ENCODE assay signal across 23 cellular contexts in the genomic region with DNA sequence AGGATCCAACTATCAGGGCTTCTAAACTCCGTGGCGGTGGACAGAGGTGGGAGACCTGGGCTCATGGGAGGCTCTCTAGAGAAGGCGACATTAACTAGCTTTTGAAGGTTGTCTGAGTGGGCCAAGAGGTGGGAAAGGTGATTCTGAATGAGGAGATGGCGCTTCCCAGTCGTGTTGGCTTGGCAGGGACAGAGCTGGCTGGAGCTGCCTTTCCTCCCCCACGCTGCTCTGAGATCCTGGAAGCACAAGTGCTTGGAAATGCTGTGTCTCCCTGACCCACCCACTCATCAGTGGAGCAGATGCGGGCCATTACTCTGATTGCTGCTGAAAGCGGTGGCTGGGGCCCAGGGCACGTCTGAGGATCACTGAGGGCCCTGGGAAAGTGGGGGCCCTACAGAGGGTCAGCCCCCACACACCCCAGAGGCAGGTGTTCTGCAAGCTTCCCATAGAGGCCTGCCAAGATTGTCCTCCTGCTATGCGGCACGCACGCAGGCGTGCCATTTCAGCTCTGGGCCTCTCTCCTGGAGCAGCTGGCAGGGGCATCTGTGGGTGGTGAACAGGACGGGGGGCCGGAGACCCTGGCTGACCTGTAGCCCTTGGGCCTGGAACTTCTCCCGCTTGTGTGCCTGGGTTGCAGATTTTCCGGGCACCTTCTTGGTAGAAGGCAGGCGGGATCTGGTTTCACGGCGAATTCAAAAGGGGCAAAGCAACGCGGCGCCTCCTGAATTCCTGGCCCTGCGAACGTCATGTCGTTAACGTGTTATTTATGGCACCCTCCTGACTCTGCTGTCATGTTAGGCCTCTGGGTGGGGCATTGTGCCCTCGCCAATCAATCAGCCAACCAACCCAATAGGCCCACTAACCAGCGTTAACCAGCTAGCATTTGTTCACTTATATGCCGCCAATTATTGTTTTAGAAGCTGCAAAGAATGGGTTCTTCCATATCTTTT.
DNase-seq lines count a peak whose midpoint lies in the region; ATAC-seq lines count a peak whose summit lies in the region.
"Had no signal": no experiment of that assay in that cellular context is flagged by ENCODE, and none has a peak within 500 bp of the region (broad histone marks: within the 10 kb centered on the region; RNA-seq: fewer than 3 reads in every experiment).

No MANE protein-coding gene starts in this region.

- H3K4ac ChIP-seq in trophoblast cell (ENCODE audit: low read depth, low read length): no peak overlapping the region

- peaks cover 6% of the 10 kb centered on the region for H3K79me1 ChIP-seq in trophoblast cell (ENCODE audit: low read length)

- no peak overlapping the region for H3K4me3 ChIP-seq in trophoblast cell (ENCODE audit: low read depth, low read length)
- H3K4me3 ChIP-seq: ascending aorta, dorsolateral prefrontal cortex, lung, MG63, right atrium auricular region, tibial artery had no signal

- no peak overlapping the region for H2AK5ac ChIP-seq in trophoblast cell (ENCODE audit: low read length)

- no peak for ATAC-seq in HG03280 (IDR thresholded peaks at IDR 0.05; ENCODE audit: unreplicated experiment)
- ATAC-seq in GM19035 (IDR thresholded peaks at IDR 0.05; ENCODE audit: unreplicated experiment): no peak
- ATAC-seq in GM21723 (IDR thresholded peaks at IDR 0.05; ENCODE audit: unreplicated experiment): no peak
- ATAC-seq: stimulated activated naive CD8-positive, alpha-beta T cell treated with anti-CD3 and anti-CD28 coated beads, Interleukin-15, amount 100 ng/mL, for 72 hours had no signal

- WGBS in trophoblast cell (ENCODE audit: extremely low coverage, insufficient coverage, insufficient read length): no CpG with 5 or more reads among the region's 30 CpGs

- peak; percentile 59 for DNase-seq in DMS79 treated with DMSO at 0.1 percent for 48 hours (lab: John Stamatoyannopoulos, UW)
- peak; percentile 88 for DNase-seq in NCI-H1105 (lab: John Stamatoyannopoulos, UW)
- DNase-seq in islet precursor cell: peak; percentile 69
- no peak for DNase-seq in trophoblast cell
- DNase-seq in AG08396 (ENCODE audit: low spot score): no peak
- DNase-seq: activated CD4-positive, alpha-beta memory T cell treated with anti-CD3 and anti-CD28 coated beads for 36 hours; activated CD4-positive, CD25-positive, alpha-beta regulatory T cell; activated naive CD8-positive, alpha-beta T cell treated with anti-CD3 and anti-CD28 coated beads for 36 hours; cerebellar nuclear complex; dorsolateral prefrontal cortex; KBM-7; kidney glomerular epithelial cell; MG63; NCI-H526 treated with DMSO at 0.1 percent for 48 hours; stimulated activated naive CD8-positive, alpha-beta T cell treated with anti-CD3 and anti-CD28 coated beads, Interleukin-15, amount 100 ng/mL, for 72 hours had no signal

- H4K91ac ChIP-seq in trophoblast cell (ENCODE audit: low read depth, low read length): no peak overlapping the region

- H3K14ac ChIP-seq in trophoblast cell (ENCODE audit: low read length): no peak overlapping the region

- H3K4me1 ChIP-seq in trophoblast cell (ENCODE audit: control insufficient read depth in 1 of 2, insufficient read depth in 2 of 2, low read length in 2 of 2): peaks cover 3 to 10% of the 10 kb centered on the region in 2 experiments
- H3K4me1 ChIP-seq: ascending aorta, right atrium auricular region had no signal

- no peak overlapping the region for H3K23ac ChIP-seq in trophoblast cell (ENCODE audit: low read length)

- no peaks in the 10 kb centered on the region for H3K36me3 ChIP-seq in trophoblast cell (ENCODE audit: control insufficient read depth in 1 of 2, insufficient read depth in 2 of 2, low read length in 2 of 2)
- H3K36me3 ChIP-seq: ascending aorta, MG63, right atrium auricular region, tibial artery had no signal

- peak overlapping the region; percentile 15 for H2BK120ac ChIP-seq in trophoblast cell (ENCODE audit: insufficient read depth, low read length, poor library complexity)

- no peak overlapping the region for H3K9ac ChIP-seq in trophoblast cell (ENCODE audit: low read length)

- no peak overlapping the region for H2BK5ac ChIP-seq in trophoblast cell (ENCODE audit: low read depth, low read length, poor library complexity)

- H2BK12ac ChIP-seq in trophoblast cell (ENCODE audit: low read length): peak overlapping the region; percentile 37

- H3K4me2 ChIP-seq in trophoblast cell (ENCODE audit: low read length): no peak overlapping the region

- no peak overlapping the region for H3K18ac ChIP-seq in trophoblast cell (ENCODE audit: low read length)

- H3K79me2 ChIP-seq in trophoblast cell (ENCODE audit: control insufficient read depth, insufficient read depth, low read length, poor library complexity): no peaks in the 10 kb centered on the region

- H2AFZ ChIP-seq in trophoblast cell (ENCODE audit: insufficient read depth, low read length, poor library complexity): no peak overlapping the region

- H3K27ac ChIP-seq in trophoblast cell (ENCODE audit: low read depth, low read length): no peak overlapping the region
- H3K27ac ChIP-seq: ascending aorta, C4-2B, dorsolateral prefrontal cortex, right atrium auricular region, tibial artery had no signal

- no peak overlapping the region for H4K12ac ChIP-seq in trophoblast cell (ENCODE audit: low read depth, low read length)

- no peaks in the 10 kb centered on the region for H3K9me3 ChIP-seq in trophoblast cell (ENCODE audit: insufficient read depth, low read depth, low read length)
- H3K9me3 ChIP-seq: ascending aorta, MG63, right atrium auricular region, tibial artery had no signal

- no peaks in the 10 kb centered on the region for H3K27me3 ChIP-seq in trophoblast cell (ENCODE audit: insufficient read depth, low read length)
- H3K27me3 ChIP-seq: ascending aorta, MG63, right atrium auricular region, tibial artery had no signal

- no peak overlapping the region for H4K8ac ChIP-seq in trophoblast cell (ENCODE audit: low read depth, low read length)

Comparison
In these comparisons a context has a peak if more than half of its experiments do, and no peak if none do; other contexts are left out.
1. DNase-seq: peak in DMS79 treated with DMSO at 0.1 percent for 48 hours (single experiment), NCI-H1105 (single experiment) and islet precursor cell (single experiment); none in trophoblast cell (0 of 2) and AG08396 (single experiment).